8 cellular contexts compared by ENCODE assay signal in genomic region chr2:202265467-202266277, GRCh38. TPM values are rescaled to one million over a fixed set of nuclear protein-coding genes. Genes with fewer than 3 reads are reported as not detected.
DNase-seq lines count a peak whose midpoint lies in the region; ATAC-seq and TF ChIP-seq lines count a peak whose summit lies in the region.

TSS of gene NOP58 (plus strand) at chr2:202265763. CDS start at chr2:202265942, 179 bp downstream.

- ATAC-seq in GM18499 (IDR thresholded peaks at IDR 0.05; ENCODE audit: insufficient read depth, unreplicated experiment) (peak; percentile 64), HG02943 (IDR thresholded peaks at IDR 0.05; ENCODE audit: low read depth, unreplicated experiment) (peak; percentile 92), right cardiac atrium (peak; percentile 99)

- H3K27ac ChIP-seq in right cardiac atrium (ENCODE audit: low read length), result peak within 1 kb of the TSS; percentile 86
- peak within 1 kb of the TSS; percentile 98 to 99 for H3K27ac ChIP-seq in uterus

- TF ChIP-seq CTCF in uterus (IDR thresholded peaks at IDR 0.05), result peak in 1 of 4 experiments; percentile 12

- DNase-seq in NCI-H187 treated with DMSO at 0.1 percent for 48 hours (lab: John Stamatoyannopoulos, UW) (peak; percentile 36), anterior cingulate cortex (lab: John Stamatoyannopoulos, UW) (peak; percentile 61 to 97 (median 90)), right cardiac atrium (peak; percentile 89 to 94 (median 94)), pulmonary artery endothelial cell (ENCODE audit: low read depth, low spot score) (peak; percentile 83), uterus (peak; percentile 90 to 92)

- H3K9me3 ChIP-seq in right cardiac atrium (ENCODE audit: control insufficient read depth, low read length) (no peaks in the 10 kb centered on the region), uterus (no peaks in the 10 kb centered on the region)

- H3K4me3 ChIP-seq in right cardiac atrium (ENCODE audit: low read length), result peak within 1 kb of the TSS; percentile 95
- H3K4me3 ChIP-seq in uterus, result peak within 1 kb of the TSS; percentile 64 to 84

- H3K4me1 ChIP-seq in right cardiac atrium (ENCODE audit: control insufficient read depth, insufficient read depth, low read length) (peaks cover 5% of the 10 kb centered on the region), uterus (no peaks in the 10 kb centered on the region)

- no peaks in the 10 kb centered on the region for H3K36me3 ChIP-seq in uterus

- intact Hi-C loops in T-helper 2 cell treated with Interferon-gamma antibody and Interleukin-4, amounts not matched to agents 100 ng/mL and 5 ng/mL, for 36 hours (cut with micrococcal nuclease), result loop anchor here (1.0 to 10.0 kb wide), 8 partner anchors 27 to 1401 kb away; partner anchors contain the start of genes BMPR2, CLK1, STRADB and SUMO1
- intact Hi-C loops in right cardiac atrium (cut with DNase I), result no loop called here
- intact Hi-C loops in uterus (cut with DNase I; ENCODE audit: low total_unique reads), result no loop called here

- WGBS in right cardiac atrium, result under 1% methylated on average over 54 of the region's 54 CpGs

- H3K27me3 ChIP-seq in right cardiac atrium (ENCODE audit: control insufficient read depth, insufficient read depth) (no peaks in the 10 kb centered on the region), uterus (no peaks in the 10 kb centered on the region)

- peak; percentile 94 to 96 for TF ChIP-seq POLR2A in uterus (IDR thresholded peaks at IDR 0.05)

RNA-seq across cellular contexts. Expression of gene NOP58, which starts in this region (rescaled TPM):
- total RNA-seq in T-helper 2 cell treated with Interferon-gamma antibody and Interleukin-4, amounts not matched to agents 100 ng/mL and 5 ng/mL, for 36 hours, result 129 and 135 TPM in 2 replicates
- total RNA-seq in right cardiac atrium, result 10 to 100 TPM; 21.4 to 38.4 (median 23.4) TPM
- 26.8 TPM for polyA plus RNA-seq in right cardiac atrium
- 59.5 and 80.3 TPM in 2 replicates for total RNA-seq in pulmonary artery endothelial cell
- 100 to 1,000 TPM in 1 of 4 donors, 10 to 100 TPM in 3; 26.8 to 138 (median 76.9) TPM for total RNA-seq in uterus

Comparison
In these comparisons a context has a peak if more than half of its experiments do, and no peak if none do; other contexts are left out.
1. Peak in every context shown above with its lines: DNase-seq, ATAC-seq, H3K4me3 ChIP-seq and H3K27ac ChIP-seq.
2. DNase-seq: peak in every context shown above with its lines; median percentile 94 in right cardiac atrium; 91 in uterus; 90 in anterior cingulate cortex; 83 in pulmonary artery endothelial cell; 36 in NCI-H187 treated with DMSO at 0.1 percent for 48 hours.